Comparison of ENCODE assay signal across 14 cellular contexts in genomic region chr1:107138767-107139445, GRCh38.
DNase-seq lines count a peak whose midpoint lies in the region; ATAC-seq and TF ChIP-seq lines count a peak whose summit lies in the region.
"Had no signal": no experiment of that assay in that cellular context is flagged by ENCODE, and none has a peak within 500 bp of the region (broad histone marks: within the 10 kb centered on the region; RNA-seq: fewer than 3 reads in every experiment).

No MANE protein-coding gene starts in this region.

- no peak for ATAC-seq in GM19324 (IDR thresholded peaks at IDR 0.05; ENCODE audit: low FRiP score, unreplicated experiment)

- H3K27ac ChIP-seq in HEK293 (ENCODE audit: extremely low read depth, low read depth, low read length), result no peak overlapping the region

- CTCF ChIA-PET in HEK293 (lab: Yijun Ruan, JAX), result interaction anchor here (0.7 to 1.0 kb wide), 2 partner anchors 14 to 82 kb away, joined by 3 to 4 read pairs; no protein-coding TSS in a partner anchor

- intact Hi-C loops in posterior cingulate gyrus (cut with DNase I), result no loop called here

- no peaks in the 10 kb centered on the region for H3K9me3 ChIP-seq in HEK293 (ENCODE audit: control insufficient read depth, insufficient read depth, low read depth, low read length)

- no peaks in the 10 kb centered on the region for H3K36me3 ChIP-seq in HEK293 (ENCODE audit: control insufficient read depth in 2 of 2, insufficient read depth in 1 of 2, low read length in 2 of 2)

- TF ChIP-seq CTCF in HEK293 (tag by site-specific recombination; IDR thresholded peaks at IDR 0.05), result no peak

- POLR2A ChIA-PET in HEK293 (lab: Yijun Ruan, JAX), result no interaction called here

- H3K4me1 ChIP-seq in HEK293 (ENCODE audit: control insufficient read depth, insufficient read depth, low read length), result peaks cover 3% of the 10 kb centered on the region; the same call in 1 of the 2 replicates

- DNase-seq in ACHN (peak; percentile 49), astrocyte of the hippocampus (ENCODE audit: low read depth, low spot score) (peak; percentile 69), islet precursor cell (peak; percentile 73), posterior cingulate gyrus (no peak), NCI-H345 (lab: John Stamatoyannopoulos, UW) (no peak)
- no peak for DNase-seq in stimulated activated naive CD4-positive, alpha-beta T cell treated with Interleukin-2 at 50 U/mL for 16 hours (lab: John Stamatoyannopoulos, UW)
- DNase-seq: AML-193; erythroblast; NCI-H2029; NK-92 treated with Interleukin-12 subunit alpha and Interleukin-12 subunit beta, amount 100 ng/mL, for 24 hours; occipital lobe; stimulated activated CD8-positive, alpha-beta memory T cell treated with anti-CD3 and anti-CD28 coated beads, Interleukin-4, amount 100 ng/mL, for 48 hours had no signal

- in situ Hi-C loops in ACHN (cut with HindIII; ENCODE audit: low pct_ligation_motif_present, low pct_unique_long_range_greater_than_20kb, low sequenced_read_pairs), result no loop called here

- H3K4me3 ChIP-seq in HEK293 (ENCODE audit: low read depth, low read length), result no peak overlapping the region

TF ChIP-seq in HEK293, 187 proteins besides CTCF, POLR2A, EP300 and RAD21:
- no peak for TF ChIP-seq HOXD13 (CRISPR knock-in tag; IDR thresholded peaks at IDR 0.05; ENCODE audit: borderline replicate concordance)
- TF ChIP-seq EGR2 (tag by site-specific recombination; IDR thresholded peaks at IDR 0.05; ENCODE audit: low read depth), result peak; percentile 14; the same call in 1 of the 2 replicates

Comparison
In these comparisons a context has a peak if more than half of its experiments do, and no peak if none do; other contexts are left out.
1. DNase-seq: peak in ACHN (single experiment), astrocyte of the hippocampus (single experiment) and islet precursor cell (single experiment); none in stimulated activated naive CD4-positive, alpha-beta T cell treated with Interleukin-2 at 50 U/mL for 16 hours (single experiment), posterior cingulate gyrus (0 of 10) and NCI-H345 (single experiment).